Comparison of ENCODE assay signal across 1 cellular context in genomic region chr1:245276426-245276825, GRCh38.
TF ChIP-seq lines count a peak whose summit lies in the region.

No MANE protein-coding gene starts in this region.

TF ChIP-seq in GM23338, 12 proteins besides CTCF, POLR2A, EP300 and RAD21 (continued from another document):
- TF ChIP-seq ZNF462 (CRISPR knock-in tag; IDR thresholded peaks at IDR 0.05) (no peak), REST (IDR thresholded peaks at IDR 0.05; ENCODE audit: unreplicated experiment) (no peak)
